19 cellular contexts compared by ENCODE assay signal in genomic region chr7:39709029-39709428, GRCh38.
"Had no signal": no experiment of that assay in that cellular context is flagged by ENCODE, and none has a peak within 500 bp of the region (broad histone marks: within the 10 kb centered on the region; RNA-seq: fewer than 3 reads in every experiment).

No MANE protein-coding gene starts in this region.

- H3K4me3 ChIP-seq: ascending aorta, left ventricle myocardium inferior had no signal

- H3K27me3 Mint-ChIP-seq: activated T-cell treated with anti-CD3 and anti-CD28 coated beads, Interleukin-2, amount 50 U/mL, for 24 hours; activated T-helper 17 cell treated with anti-CD3 and anti-CD28 coated beads, Interleukin-2, amount 50 U/mL, for 72 hours; stimulated activated naive B cell treated with anti-CD40 and anti-IgM and Interleukin-4, amounts not matched to agents 10 μg/mL and 1 μg/mL and 100 μg/mL, for 72 hours had no signal

- H3K4me1 ChIP-seq: ascending aorta had no signal

- H3K4me1 Mint-ChIP-seq: activated T-helper 17 cell treated with anti-CD3 and anti-CD28 coated beads, Interleukin-2, amount 50 U/mL, for 72 hours; stimulated activated naive B cell treated with anti-CD40 and anti-IgM and Interleukin-4, amounts not matched to agents 10 μg/mL and 1 μg/mL and 100 μg/mL, for 72 hours had no signal

- H3K27ac Mint-ChIP-seq: activated T-cell treated with anti-CD3 and anti-CD28 coated beads, Interleukin-2, amount 50 U/mL, for 24 hours; activated T-helper 17 cell treated with anti-CD3 and anti-CD28 coated beads, Interleukin-2, amount 50 U/mL, for 72 hours; stimulated activated naive B cell treated with anti-CD40 and anti-IgM and Interleukin-4, amounts not matched to agents 10 μg/mL and 1 μg/mL and 100 μg/mL, for 72 hours had no signal

- H3K4me3 Mint-ChIP-seq: activated T-cell treated with anti-CD3 and anti-CD28 coated beads, Interleukin-2, amount 50 U/mL, for 24 hours; activated T-helper 17 cell treated with anti-CD3 and anti-CD28 coated beads, Interleukin-2, amount 50 U/mL, for 72 hours; stimulated activated naive B cell treated with anti-CD40 and anti-IgM and Interleukin-4, amounts not matched to agents 10 μg/mL and 1 μg/mL and 100 μg/mL, for 72 hours had no signal

- FAIRE-seq: endothelial cell of umbilical vein, frontal cortex, small intestine had no signal

- H3K27ac ChIP-seq: ascending aorta, brain microvascular endothelial cell, left ventricle myocardium inferior, VCaP had no signal

- ATAC-seq: activated naive CD4-positive, alpha-beta T cell treated with anti-CD3 and anti-CD28 coated beads, Interleukin-2, amount 50 U/mL, for 72 hours; activated T-helper 17 cell treated with anti-CD3 and anti-CD28 coated beads, Interleukin-2, amount 50 U/mL, for 72 hours; esophagus mucosa had no signal

- DNase-seq: activated CD4-positive, CD25-positive, alpha-beta regulatory T cell treated with anti-CD3 and anti-CD28 coated beads, Interleukin-2, amount 50 U/mL, for 72 hours; activated CD8-positive, alpha-beta memory T cell treated with anti-CD3 and anti-CD28 coated beads for 24 hours; activated CD8-positive, alpha-beta memory T cell treated with anti-CD3 and anti-CD28 coated beads, Interleukin-2, amount 50 U/mL, for 4 hours; activated T-cell treated with anti-CD3 and anti-CD28 coated beads, Interleukin-2, amount 50 U/mL, for 24 hours; effector memory CD4-positive, alpha-beta T cell; hippocampal formation; mammary epithelial cell; small intestine; stimulated activated CD4-positive, alpha-beta T cell treated with anti-CD3 and anti-CD28 coated beads, Interleukin-15, amount 100 ng/mL, for 24 hours; stimulated activated naive B cell treated with anti-CD40 and anti-IgM and Interleukin-4, amounts not matched to agents 10 μg/mL and 1 μg/mL and 100 μg/mL, for 72 hours had no signal

- H3K27me3 ChIP-seq: ascending aorta, brain microvascular endothelial cell had no signal

- H3K36me3 ChIP-seq: brain microvascular endothelial cell had no signal
